31 cellular contexts compared by ENCODE assay signal in genomic region chr14:94751321-94751720, GRCh38. TPM values are rescaled to one million over a fixed set of nuclear protein-coding genes. Genes with fewer than 3 reads are reported as not detected.
"Had no signal": no experiment of that assay in that cellular context is flagged by ENCODE, and none has a peak within 500 bp of the region (broad histone marks: within the 10 kb centered on the region; RNA-seq: fewer than 3 reads in every experiment).

No MANE protein-coding gene starts in this region.

- H3K27me3 ChIP-seq: colonic mucosa had no signal

- H3K4me1 Mint-ChIP-seq: activated B cell treated with CpG ODN at 0.5 μM for 24 hours; activated T-helper 17 cell treated with anti-CD3 and anti-CD28 coated beads, Interleukin-2, amount 50 U/mL, for 72 hours had no signal

- H3K36me3 Mint-ChIP-seq: activated naive CD8-positive, alpha-beta T cell had no signal

- H3K4me3 ChIP-seq: colonic mucosa, dorsolateral prefrontal cortex had no signal

- H3K9me3 ChIP-seq: colonic mucosa had no signal

- H3K27ac ChIP-seq: brain microvascular endothelial cell, colonic mucosa, dorsolateral prefrontal cortex, WERI-Rb-1 had no signal

- H3K4me1 ChIP-seq: colonic mucosa had no signal

- H3K36me3 ChIP-seq: brain microvascular endothelial cell, colonic mucosa, WERI-Rb-1 had no signal

- H3K4me3 Mint-ChIP-seq: activated B cell treated with CpG ODN at 0.5 μM for 24 hours; activated CD8-positive, alpha-beta T cell treated with anti-CD3 and anti-CD28 coated beads for 36 hours; activated naive CD8-positive, alpha-beta T cell; activated T-cell treated with anti-CD3 and anti-CD28 coated beads, Interleukin-2, amount 50 U/mL, for 4 hours; activated T-helper 17 cell treated with anti-CD3 and anti-CD28 coated beads, Interleukin-2, amount 50 U/mL, for 72 hours; dendritic cell treated with granulocyte-macrophage colony-stimulating factor and Interleukin-4, amounts not matched to agents 40 ng/mL and 50 ng/mL, for 4 days; endodermal cell; T-helper 1 cell treated with Interleukin-12 subunit alpha and Interleukin-12 subunit beta and Interleukin-4 antibody, amounts not matched to agents 30 μg/mL and 1 μg/mL, for 36 hours; T-helper 2 cell treated with Interferon-gamma antibody and Interleukin-4, amounts not matched to agents 5 μg/mL and 100 μg/mL, for 36 hours had no signal

- DNase-seq: activated B cell treated with CpG ODN at 0.5 μM for 24 hours; activated CD4-positive, alpha-beta T cell treated with anti-CD3 and anti-CD28 coated beads for 48 hours; activated CD4-positive, alpha-beta T cell treated with anti-CD3 and anti-CD28 coated beads, Interleukin-2, amount 50 U/mL, for 1 hour; activated CD4-positive, alpha-beta T cell treated with anti-CD3 and anti-CD28 coated beads, Interleukin-2, amount 50 U/mL, for 48 hours; activated CD8-positive, alpha-beta memory T cell treated with anti-CD3 and anti-CD28 coated beads for 24 hours; activated CD8-positive, alpha-beta T cell treated with anti-CD3 and anti-CD28 coated beads for 36 hours; activated effector memory CD4-positive, alpha-beta T cell treated with Interleukin-2 at 50 U/mL for 16 hours; activated gamma-delta T cell treated with Interleukin-2 at 50 U/mL for 16 hours; activated naive CD4-positive, alpha-beta T cell treated with anti-CD3 and anti-CD28 coated beads, Interleukin-2, amount 50 U/mL, for 16 hours; activated naive CD4-positive, alpha-beta T cell treated with Interleukin-2 at 50 U/mL for 16 hours; activated T-cell treated with anti-CD3 and anti-CD28 coated beads, Interleukin-2, amount 50 U/mL, for 4 hours; amniotic stem cell; anterior cingulate cortex; brain microvascular endothelial cell; colonic mucosa; dorsolateral prefrontal cortex; effector memory CD4-positive, alpha-beta T cell; endodermal cell; foreskin fibroblast; head of caudate nucleus; T1000; WERI-Rb-1 had no signal

- H3K9me3 Mint-ChIP-seq: activated B cell treated with CpG ODN at 0.5 μM for 24 hours; activated CD8-positive, alpha-beta T cell treated with anti-CD3 and anti-CD28 coated beads for 36 hours; activated T-cell treated with anti-CD3 and anti-CD28 coated beads, Interleukin-2, amount 50 U/mL, for 4 hours; activated T-helper 17 cell treated with anti-CD3 and anti-CD28 coated beads, Interleukin-2, amount 50 U/mL, for 72 hours; dendritic cell treated with granulocyte-macrophage colony-stimulating factor and Interleukin-4, amounts not matched to agents 40 ng/mL and 50 ng/mL, for 4 days; endodermal cell; T-helper 1 cell treated with Interleukin-12 subunit alpha and Interleukin-12 subunit beta and Interleukin-4 antibody, amounts not matched to agents 30 μg/mL and 1 μg/mL, for 36 hours; T-helper 2 cell treated with Interferon-gamma antibody and Interleukin-4, amounts not matched to agents 5 μg/mL and 100 μg/mL, for 36 hours had no signal

- H3K27ac Mint-ChIP-seq: activated B cell treated with CpG ODN at 0.5 μM for 24 hours; activated CD8-positive, alpha-beta T cell treated with anti-CD3 and anti-CD28 coated beads for 36 hours; activated naive CD8-positive, alpha-beta T cell; activated T-helper 17 cell treated with anti-CD3 and anti-CD28 coated beads, Interleukin-2, amount 50 U/mL, for 72 hours; dendritic cell treated with granulocyte-macrophage colony-stimulating factor and Interleukin-4, amounts not matched to agents 40 ng/mL and 50 ng/mL, for 4 days; endodermal cell; T-helper 1 cell treated with Interleukin-12 subunit alpha and Interleukin-12 subunit beta and Interleukin-4 antibody, amounts not matched to agents 30 μg/mL and 1 μg/mL, for 36 hours; T-helper 2 cell treated with Interferon-gamma antibody and Interleukin-4, amounts not matched to agents 5 μg/mL and 100 μg/mL, for 36 hours had no signal

RNA-seq across cellular contexts. Expression of gene GSC, which starts 18.6 kb away (rescaled TPM):
- total RNA-seq: activated B cell treated with CpG ODN at 0.5 μM for 24 hours; activated CD8-positive, alpha-beta T cell treated with anti-CD3 and anti-CD28 coated beads for 36 hours; activated T-cell treated with anti-CD3 and anti-CD28 coated beads, Interleukin-2, amount 50 U/mL, for 4 hours; activated T-helper 17 cell treated with anti-CD3 and anti-CD28 coated beads, Interleukin-2, amount 50 U/mL, for 72 hours; astrocyte; bronchial epithelial cell; colonic mucosa; epithelial cell of proximal tubule; frontal cortex had no signal
